Comparison of ENCODE assay signal across 22 cellular contexts in the genomic region with DNA sequence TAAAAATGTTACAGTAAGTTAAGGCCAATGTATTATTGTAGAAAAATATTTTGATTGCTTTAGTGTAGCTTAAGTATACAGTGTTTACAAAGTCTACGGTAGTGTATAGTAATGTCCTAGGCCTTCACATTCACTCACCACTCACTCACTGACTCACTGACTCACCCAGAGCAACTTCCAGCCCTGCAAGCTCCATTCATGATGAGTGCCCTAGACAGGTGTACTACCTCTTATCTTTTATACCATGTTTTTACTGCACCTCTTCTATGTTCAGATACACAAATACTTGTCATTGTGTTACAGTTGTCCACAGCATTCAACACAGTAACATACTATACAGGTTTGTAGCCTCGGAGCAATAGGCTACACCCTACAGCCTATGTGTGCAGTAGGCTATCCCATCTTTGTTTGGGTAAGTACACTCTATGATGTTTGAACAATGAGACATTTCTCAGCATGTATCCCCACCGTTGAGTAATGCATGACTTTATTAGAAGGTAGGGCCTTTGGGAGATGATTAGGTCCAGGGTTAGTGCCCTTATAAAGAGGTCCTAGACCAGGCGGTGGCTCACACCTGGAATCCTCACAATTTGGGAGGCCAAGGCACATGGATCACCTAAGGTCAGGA.
DNase-seq lines count a peak whose midpoint lies in the region; ATAC-seq and TF ChIP-seq lines count a peak whose summit lies in the region.
"Had no signal": no experiment of that assay in that cellular context is flagged by ENCODE, and none has a peak within 500 bp of the region (broad histone marks: within the 10 kb centered on the region; RNA-seq: fewer than 3 reads in every experiment).

No MANE protein-coding gene starts in this region.

- TF ChIP-seq CTCF in transverse colon (IDR thresholded peaks at IDR 0.05) = no peak

- H3K27me3 ChIP-seq in transverse colon = peaks cover 6% of the 10 kb centered on the region

- H3K4me3 ChIP-seq in transverse colon = no peak overlapping the region
- H3K4me3 ChIP-seq: coronary artery, lung had no signal

- in situ Hi-C loops in transverse colon (cut with MboI; ENCODE audit: low pct_ligation_motif_present in 1 of 4, low pct_unique_long_range_greater_than_20kb in 1 of 4, low sequenced_read_pairs in 3 of 4) = loop anchor here in 2 of 4 donors (25.0 kb wide), 2 partner anchors 188 to 412 kb away; a partner anchor contains a TSS

- H3K9me3 ChIP-seq in transverse colon = peaks cover 0 to 4% of the 10 kb centered on the region in 2 donors

- H3K4me1 ChIP-seq in transverse colon = peaks cover 0 to 22% (median 13%) of the 10 kb centered on the region in 4 donors

- WGBS in transverse colon (ENCODE audit: low coverage in 1 of 2), 2 donors = 69 to 75% methylated on average over 3 to 4 of the region's 4 CpGs

- no peak for TF ChIP-seq EP300 in transverse colon (IDR thresholded peaks at IDR 0.05; ENCODE audit: low read depth)

- DNase-seq in NCI-H2029 treated with DMSO at 0.1 percent for 48 hours (lab: John Stamatoyannopoulos, UW) = peak; percentile 59
- DNase-seq in NCI-H2029 (lab: John Stamatoyannopoulos, UW) = no peak
- DNase-seq in NCI-H774 (lab: John Stamatoyannopoulos, UW) = peak; percentile 34
- peak; percentile 27 for DNase-seq in epithelial cell of prostate (ENCODE audit: low read depth, low spot score)
- DNase-seq in transverse colon = peak; percentile 43
- no peak for DNase-seq in glomerular visceral epithelial cell (ENCODE audit: extremely low spot score)
- DNase-seq: activated CD4-positive, alpha-beta T cell treated with anti-CD3 and anti-CD28 coated beads for 4 hours; activated naive CD8-positive, alpha-beta T cell treated with anti-CD3 and anti-CD28 coated beads, Interleukin-2, amount 10 ng/mL, durations not matched to agents 7 days and 5 days; Calu3; endodermal cell; Kasumi-1; NCI-H1092 treated with DMSO at 0.1 percent for 48 hours; NCI-H526 treated with DMSO at 0.1 percent for 48 hours; nucleus accumbens; retina; SHP77; stimulated activated CD4-positive, alpha-beta T cell treated with anti-CD3 and anti-CD28 coated beads, Interleukin-12 subunit alpha, Interleukin-12 subunit beta, amount 100 ng/mL, for 4 hours had no signal

- ATAC-seq in HG03045 (IDR thresholded peaks at IDR 0.05; ENCODE audit: unreplicated experiment) (no peak), GM18511 (IDR thresholded peaks at IDR 0.05; ENCODE audit: unreplicated experiment) (no peak)

- no peak for TF ChIP-seq POLR2A in transverse colon (IDR thresholded peaks at IDR 0.05)

- H3K27ac ChIP-seq in epithelial cell of prostate (peak overlapping the region; percentile 40), transverse colon (no peak overlapping the region)
- H3K27ac ChIP-seq: 22Rv1, coronary artery had no signal

- H3K36me3 ChIP-seq in transverse colon = no peaks in the 10 kb centered on the region

- intact Hi-C loops in transverse colon (cut with DNase I; ENCODE audit: low total_unique reads) = no loop called here

Comparison
In these comparisons a context has a peak if more than half of its experiments do, and no peak if none do; other contexts are left out.
1. DNase-seq: peak in NCI-H2029 treated with DMSO at 0.1 percent for 48 hours (single experiment), NCI-H774 (single experiment), epithelial cell of prostate (single experiment) and transverse colon (single experiment); none in NCI-H2029 (single experiment) and glomerular visceral epithelial cell (single experiment).